Comparison of ENCODE assay signal across 35 cellular contexts in genomic region chr2:65465124-65465523, GRCh38. TPM values are rescaled to one million over a fixed set of nuclear protein-coding genes. Genes with fewer than 3 reads are reported as not detected.
DNase-seq lines count a peak whose midpoint lies in the region; ATAC-seq and TF ChIP-seq lines count a peak whose summit lies in the region.
"Had no signal": no experiment of that assay in that cellular context is flagged by ENCODE, and none has a peak within 500 bp of the region (broad histone marks: within the 10 kb centered on the region; RNA-seq: fewer than 3 reads in every experiment).

No MANE protein-coding gene starts in this region.

- intact Hi-C loops in A673 (cut with micrococcal nuclease; ENCODE audit: unreplicated experiment): loop anchor here (5.0 to 10.0 kb wide), 2 partner anchors 200 to 282 kb away; no protein-coding TSS in a partner anchor
- intact Hi-C loops in left ventricle myocardium inferior (cut with micrococcal nuclease): no loop called here
- intact Hi-C loops in activated CD4-positive, alpha-beta T cell treated with anti-CD3 and anti-CD28 coated beads, Interleukin-2, amount 10 ng/mL, durations not matched to agents 24 days and 14 days (cut with micrococcal nuclease): no loop called here

- H3K9me3 ChIP-seq in A673 (ENCODE audit: low read depth, low read length, poor library complexity, severe bottlenecking) (no peaks in the 10 kb centered on the region), GM23248 (ENCODE audit: low read depth) (no peaks in the 10 kb centered on the region), left ventricle myocardium inferior (replicated peaks) (no peaks in the 10 kb centered on the region)
- H3K9me3 ChIP-seq: BLaER1, gastroesophageal sphincter, MG63, psoas muscle, thyroid gland had no signal

- peak; percentile 33 for DNase-seq in A673 (ENCODE audit: low spot score)
- peak; percentile 27 for DNase-seq in GM23248
- peak; percentile 4 for DNase-seq in amniotic epithelial cell (ENCODE audit: low read depth)
- DNase-seq in left ventricle myocardium inferior: no peak
- no peak for DNase-seq in NCI-H2196 treated with DMSO at 0.1 percent for 48 hours (lab: John Stamatoyannopoulos, UW; ENCODE audit: unreplicated experiment)
- no peak for DNase-seq in C1 segment of cervical spinal cord (lab: John Stamatoyannopoulos, UW)
- no peak for DNase-seq in activated CD4-positive, alpha-beta T cell treated with anti-CD3 and anti-CD28 coated beads, Interleukin-2, amount 10 ng/mL, durations not matched to agents 24 days and 14 days
- DNase-seq: activated CD4-positive, alpha-beta T cell treated with anti-CD3 and anti-CD28 coated beads, Interleukin-2, amount 50 U/mL, for 4 hours; activated naive CD4-positive, alpha-beta T cell treated with anti-CD3 and anti-CD28 coated beads, Interleukin-2, amount 10 ng/mL, durations not matched to agents 7 days and 5 days; amygdala; COR-L47; cortex of kidney; DMS79; GF-D8; HCEC 1CT; KG1; MG63; naive thymus-derived CD4-positive, alpha-beta T cell; NCI-H2029 treated with DMSO at 0.1 percent for 48 hours; occipital lobe; PC-3; psoas muscle; SHP77; stimulated activated naive CD8-positive, alpha-beta T cell treated with anti-CD3 and anti-CD28 coated beads, Interleukin-15, amount 100 ng/mL, for 72 hours; SW 1271; T-helper 9 cell; thyroid gland had no signal

- H3K27ac ChIP-seq in A673 (ENCODE audit: low read depth, low read length, poor library complexity, severe bottlenecking): peak overlapping the region; percentile 71
- peak overlapping the region; percentile 11 for H3K27ac ChIP-seq in GM23248
- peak overlapping the region; percentile 34 for H3K27ac ChIP-seq in left ventricle myocardium inferior (replicated peaks)
- H3K27ac ChIP-seq: BLaER1, hepatocyte, psoas muscle, skin epidermis, thyroid gland had no signal

- H3K4me3 ChIP-seq in A673 (ENCODE audit: low read depth, low read length, poor library complexity, severe bottlenecking): no peak overlapping the region
- H3K4me3 ChIP-seq in GM23248: no peak overlapping the region
- no peak overlapping the region for H3K4me3 ChIP-seq in left ventricle myocardium inferior
- H3K4me3 ChIP-seq: BLaER1, gastroesophageal sphincter, hepatocyte, MG63, psoas muscle, skin epidermis, thyroid gland had no signal

- no TSS peak for BruUV-seq in A673 (replicated peaks; lab: Mats Ljungman, UMichigan)

- H3K4me3 Mint-ChIP-seq in activated CD4-positive, alpha-beta T cell treated with anti-CD3 and anti-CD28 coated beads, Interleukin-2, amount 10 ng/mL, durations not matched to agents 24 days and 14 days: no peak overlapping the region
- H3K4me3 Mint-ChIP-seq: activated naive CD4-positive, alpha-beta T cell treated with anti-CD3 and anti-CD28 coated beads, Interleukin-2, amount 10 ng/mL, durations not matched to agents 7 days and 5 days; activated T-helper 1 cell treated with anti-CD3 and anti-CD28 coated beads, Interleukin-12 subunit alpha, Interleukin-12 subunit beta, Interleukin-2, Interleukin-4 antibody, amounts not matched to agents 30 ng/mL and 10 ng/mL and 1 ng/mL, durations not matched to agents 14 hours and 24 hours and 36 hours; naive thymus-derived CD4-positive, alpha-beta T cell; stimulated activated naive CD8-positive, alpha-beta T cell treated with anti-CD3 and anti-CD28 coated beads, Interleukin-15, amount 100 ng/mL, for 72 hours had no signal

- H4K20me1 ChIP-seq in GM23248 (ENCODE audit: insufficient read depth): no peaks in the 10 kb centered on the region
- H4K20me1 ChIP-seq: BLaER1 had no signal

- H3K27ac Mint-ChIP-seq in activated CD4-positive, alpha-beta T cell treated with anti-CD3 and anti-CD28 coated beads, Interleukin-2, amount 10 ng/mL, durations not matched to agents 24 days and 14 days: no peak overlapping the region
- H3K27ac Mint-ChIP-seq: activated naive CD4-positive, alpha-beta T cell treated with anti-CD3 and anti-CD28 coated beads, Interleukin-2, amount 10 ng/mL, durations not matched to agents 7 days and 5 days; activated T-helper 1 cell treated with anti-CD3 and anti-CD28 coated beads, Interleukin-12 subunit alpha, Interleukin-12 subunit beta, Interleukin-2, Interleukin-4 antibody, amounts not matched to agents 30 ng/mL and 10 ng/mL and 1 ng/mL, durations not matched to agents 14 hours and 24 hours and 36 hours; naive thymus-derived CD4-positive, alpha-beta T cell; stimulated activated naive CD8-positive, alpha-beta T cell treated with anti-CD3 and anti-CD28 coated beads, Interleukin-15, amount 100 ng/mL, for 72 hours had no signal

- H3K9me2 ChIP-seq in GM23248 (ENCODE audit: insufficient read depth): no peaks in the 10 kb centered on the region

- H3K9me3 Mint-ChIP-seq in activated CD4-positive, alpha-beta T cell treated with anti-CD3 and anti-CD28 coated beads, Interleukin-2, amount 10 ng/mL, durations not matched to agents 24 days and 14 days: peaks cover 7% of the 10 kb centered on the region
- H3K9me3 Mint-ChIP-seq: activated naive CD4-positive, alpha-beta T cell treated with anti-CD3 and anti-CD28 coated beads, Interleukin-2, amount 10 ng/mL, durations not matched to agents 7 days and 5 days; activated T-helper 1 cell treated with anti-CD3 and anti-CD28 coated beads, Interleukin-12 subunit alpha, Interleukin-12 subunit beta, Interleukin-2, Interleukin-4 antibody, amounts not matched to agents 30 ng/mL and 10 ng/mL and 1 ng/mL, durations not matched to agents 14 hours and 24 hours and 36 hours; stimulated activated naive CD8-positive, alpha-beta T cell treated with anti-CD3 and anti-CD28 coated beads, Interleukin-15, amount 100 ng/mL, for 72 hours had no signal

- ATAC-seq in GM18907 (IDR thresholded peaks at IDR 0.05; ENCODE audit: unreplicated experiment): no peak
- ATAC-seq: esophagus mucosa; left lobe of liver; naive thymus-derived CD4-positive, alpha-beta T cell; PC-3; stimulated activated naive CD8-positive, alpha-beta T cell treated with anti-CD3 and anti-CD28 coated beads, Interleukin-15, amount 100 ng/mL, for 72 hours had no signal

- H3K4me1 ChIP-seq in A673 (ENCODE audit: insufficient read depth, low read length, poor library complexity, severe bottlenecking) (peaks cover 31% of the 10 kb centered on the region), GM23248 (ENCODE audit: insufficient read depth) (peaks cover 18% of the 10 kb centered on the region), left ventricle myocardium inferior (peaks cover 23% of the 10 kb centered on the region)
- H3K4me1 ChIP-seq: gastroesophageal sphincter, psoas muscle, thyroid gland had no signal

- no peaks in the 10 kb centered on the region for H3K36me3 Mint-ChIP-seq in activated CD4-positive, alpha-beta T cell treated with anti-CD3 and anti-CD28 coated beads, Interleukin-2, amount 10 ng/mL, durations not matched to agents 24 days and 14 days (ENCODE audit: low read depth)
- H3K36me3 Mint-ChIP-seq: activated naive CD4-positive, alpha-beta T cell treated with anti-CD3 and anti-CD28 coated beads, Interleukin-2, amount 10 ng/mL, durations not matched to agents 7 days and 5 days; naive thymus-derived CD4-positive, alpha-beta T cell had no signal

- in situ Hi-C loops in GM23248 (cut with MboI): no loop called here

- H3F3A ChIP-seq in GM23248 (ENCODE audit: insufficient read depth): peaks cover 19% of the 10 kb centered on the region

- WGBS in GM23248 (ENCODE audit: low coverage in 1 of 2, low lambda C conversion rate in 2 of 2, missing lambda C conversion rate in 2 of 2), 2 experiments: 51 to 60% methylated on average over 5 of the region's 5 CpGs

- CTCF ChIA-PET in A673 (lab: Charles Lee): no interaction called here

- no peaks in the 10 kb centered on the region for H3K4me1 Mint-ChIP-seq in activated CD4-positive, alpha-beta T cell treated with anti-CD3 and anti-CD28 coated beads, Interleukin-2, amount 10 ng/mL, durations not matched to agents 24 days and 14 days
- H3K4me1 Mint-ChIP-seq: activated naive CD4-positive, alpha-beta T cell treated with anti-CD3 and anti-CD28 coated beads, Interleukin-2, amount 10 ng/mL, durations not matched to agents 7 days and 5 days; stimulated activated naive CD8-positive, alpha-beta T cell treated with anti-CD3 and anti-CD28 coated beads, Interleukin-15, amount 100 ng/mL, for 72 hours had no signal

- H3K36me3 ChIP-seq in A673 (ENCODE audit: insufficient read depth, low read length, poor library complexity, severe bottlenecking) (no peaks in the 10 kb centered on the region), GM23248 (ENCODE audit: low read depth) (no peaks in the 10 kb centered on the region), left ventricle myocardium inferior (no peaks in the 10 kb centered on the region)
- H3K36me3 ChIP-seq: BLaER1, gastroesophageal sphincter, MG63, thyroid gland had no signal

- TF ChIP-seq CTCF in A673 (conservative IDR thresholded peaks at IDR 0.05; ENCODE audit: low read depth, low read length): no peak
- no peak for TF ChIP-seq CTCF in left ventricle myocardium inferior (IDR thresholded peaks at IDR 0.05; ENCODE audit: borderline replicate concordance)

- POLR2A ChIA-PET in A673 (lab: Charles Lee; ENCODE audit: low non-redundant PET): no interaction called here

- H3K79me2 ChIP-seq in GM23248 (ENCODE audit: insufficient read depth): no peaks in the 10 kb centered on the region
- H3K79me2 ChIP-seq: hepatocyte had no signal

- H2AFZ ChIP-seq in GM23248: no peak overlapping the region
- H2AFZ ChIP-seq: hepatocyte had no signal

- no peak overlapping the region for H3K4me2 ChIP-seq in GM23248 (ENCODE audit: unreplicated experiment)
- H3K4me2 ChIP-seq: BLaER1, hepatocyte had no signal

- peaks cover 16% of the 10 kb centered on the region for H3K27me3 Mint-ChIP-seq in activated CD4-positive, alpha-beta T cell treated with anti-CD3 and anti-CD28 coated beads, Interleukin-2, amount 10 ng/mL, durations not matched to agents 24 days and 14 days

- H3K27me3 ChIP-seq in A673 (replicated peaks; ENCODE audit: insufficient read depth, low read depth, low read length, poor library complexity) (no peaks in the 10 kb centered on the region), GM23248 (replicated peaks; ENCODE audit: insufficient read depth) (no peaks in the 10 kb centered on the region), left ventricle myocardium inferior (ENCODE audit: low read depth) (no peaks in the 10 kb centered on the region)
- H3K27me3 ChIP-seq: BLaER1, gastroesophageal sphincter, hepatocyte, MG63, thyroid gland had no signal

- no peak overlapping the region for H3K9ac ChIP-seq in GM23248
- H3K9ac ChIP-seq: BLaER1 had no signal

RNA-seq across cellular contexts. Expression of gene SPRED2, which starts 32.7 kb away (rescaled TPM):
- total RNA-seq in A673 (2021) (79.4 and 81.0 TPM in 2 replicates), left ventricle myocardium inferior (18.9 TPM)
- 8.5 and 19.7 TPM in 2 replicates for total RNA-seq in GM23248 (2014; rRNA removed; shearing (Covaris generic))
- polyA plus RNA-seq in GM23248 (2016; fragmentation: Nextera tagmentation; extraction: Ambion mirVana): 19.5 and 20.3 TPM in 2 replicates
- total RNA-seq in activated CD4-positive, alpha-beta T cell treated with anti-CD3 and anti-CD28 coated beads, Interleukin-2, amount 10 ng/mL, durations not matched to agents 24 days and 14 days: 7.7 and 9.2 TPM in 2 replicates

Comparison
In these comparisons a context has a peak if more than half of its experiments do, and no peak if none do; other contexts are left out.
1. DNase-seq: peak in A673 (single experiment), GM23248 (single experiment) and amniotic epithelial cell (single experiment); none in left ventricle myocardium inferior (single experiment), NCI-H2196 treated with DMSO at 0.1 percent for 48 hours (single experiment), C1 segment of cervical spinal cord (0 of 14) and activated CD4-positive, alpha-beta T cell treated with anti-CD3 and anti-CD28 coated beads, Interleukin-2, amount 10 ng/mL, durations not matched to agents 24 days and 14 days (single experiment).
2. H3K27ac ChIP-seq: peak in every context shown above with its lines; median percentile 71 in A673; 34 in left ventricle myocardium inferior; 11 in GM23248.